Comparison of ENCODE assay signal across 9 cellular contexts in genomic region chr2:179031731-179032408, GRCh38. TPM values are rescaled to one million over a fixed set of nuclear protein-coding genes. Genes with fewer than 3 reads are reported as not detected.
DNase-seq lines count a peak whose midpoint lies in the region; ATAC-seq and TF ChIP-seq lines count a peak whose summit lies in the region.
"Had no signal": no experiment of that assay in that cellular context is flagged by ENCODE, and none has a peak within 500 bp of the region (broad histone marks: within the 10 kb centered on the region; RNA-seq: fewer than 3 reads in every experiment).

No MANE protein-coding gene starts in this region.

- H3K9me3 Mint-ChIP-seq in activated T-helper 17 cell treated with anti-CD3 and anti-CD28 coated beads, Interleukin-2, amount 50 U/mL, for 72 hours, result peaks cover 11% of the 10 kb centered on the region

- POLR2A ChIA-PET in RWPE1 (lab: Yijun Ruan, JAX; ENCODE audit: low non-redundant PET), result no interaction called here

- CTCF ChIA-PET in RWPE1 (lab: Yijun Ruan, JAX), result interaction anchor here (0.6 kb wide), 2 partner anchors 34 to 1543 kb away, joined by 3 to 4 read pairs; no protein-coding TSS in a partner anchor

- peaks cover 14% of the 10 kb centered on the region for H3K4me1 Mint-ChIP-seq in activated T-helper 17 cell treated with anti-CD3 and anti-CD28 coated beads, Interleukin-2, amount 50 U/mL, for 72 hours

- H3K4me3 Mint-ChIP-seq in activated T-helper 17 cell treated with anti-CD3 and anti-CD28 coated beads, Interleukin-2, amount 50 U/mL, for 72 hours, result peak overlapping the region; percentile 41

- H3K36me3 Mint-ChIP-seq in activated T-helper 17 cell treated with anti-CD3 and anti-CD28 coated beads, Interleukin-2, amount 50 U/mL, for 72 hours (ENCODE audit: low read depth), result no peaks in the 10 kb centered on the region

- DNase-seq in DMS79 (lab: John Stamatoyannopoulos, UW) (peak; percentile 12), NCI-H748 (lab: John Stamatoyannopoulos, UW; ENCODE audit: unreplicated experiment) (no peak), RWPE1 (ENCODE audit: low spot score) (no peak), HuH-7 (ENCODE audit: low spot score) (no peak)
- peak; percentile 44 for DNase-seq in stimulated activated CD4-positive, alpha-beta T cell treated with anti-CD3 and anti-CD28 coated beads, Interleukin-4, amount 100 ng/mL, for 24 hours

- H3K27ac Mint-ChIP-seq in activated T-helper 17 cell treated with anti-CD3 and anti-CD28 coated beads, Interleukin-2, amount 50 U/mL, for 72 hours, result peak overlapping the region; percentile 90

- TF ChIP-seq CTCF in RWPE1 (conservative IDR thresholded peaks at IDR 0.05; ENCODE audit: low read depth), result no peak

- no peaks in the 10 kb centered on the region for H3K27me3 Mint-ChIP-seq in activated T-helper 17 cell treated with anti-CD3 and anti-CD28 coated beads, Interleukin-2, amount 50 U/mL, for 72 hours

- H3K27ac ChIP-seq in RWPE1, result no peak overlapping the region

- ATAC-seq in GM19395 (IDR thresholded peaks at IDR 0.05; ENCODE audit: unreplicated experiment) (peak; percentile 97), HG03378 (IDR thresholded peaks at IDR 0.05; ENCODE audit: unreplicated experiment) (peak; percentile 99)
- ATAC-seq in activated T-helper 17 cell treated with anti-CD3 and anti-CD28 coated beads, Interleukin-2, amount 50 U/mL, for 72 hours (replicated peaks), result peak; percentile 93
- ATAC-seq: K562 had no signal

RNA-seq across cellular contexts. Expression of gene CCDC141, which starts 18.1 kb away (rescaled TPM):
- total RNA-seq in activated T-helper 17 cell treated with anti-CD3 and anti-CD28 coated beads, Interleukin-2, amount 50 U/mL, for 72 hours, result 1 to 10 TPM; 1.9 to 2.1 TPM

Comparison
In these comparisons a context has a peak if more than half of its experiments do, and no peak if none do; other contexts are left out.
1. DNase-seq: peak in DMS79 (single experiment) and stimulated activated CD4-positive, alpha-beta T cell treated with anti-CD3 and anti-CD28 coated beads, Interleukin-4, amount 100 ng/mL, for 24 hours (single experiment); none in NCI-H748 (single experiment), RWPE1 (single experiment) and HuH-7 (single experiment).
2. Peak in every context shown above with its lines, with median percentiles within 50 percentile points of each other: ATAC-seq.